ENCODE assay signal across 1 cellular context in the genomic region with DNA sequence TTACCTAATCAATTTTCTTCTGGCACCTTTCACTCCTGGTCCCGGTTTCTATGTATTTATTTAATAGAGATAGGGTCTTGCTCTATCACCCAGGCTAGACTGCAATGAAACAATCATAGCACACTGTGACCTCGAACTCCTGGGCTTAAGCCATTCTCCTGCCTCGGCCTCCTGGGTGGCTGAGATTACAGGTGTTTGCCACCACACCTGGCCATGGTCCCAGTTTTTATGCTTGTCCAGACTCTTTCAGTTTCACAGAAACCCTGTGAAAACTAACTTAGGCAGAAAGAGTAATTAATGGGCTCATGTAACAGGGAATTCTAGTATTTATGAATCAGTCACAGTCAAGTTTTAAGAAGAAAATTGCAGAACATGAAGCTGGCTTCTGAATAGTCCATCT.
TF ChIP-seq lines count a peak whose summit lies in the region.

No MANE protein-coding gene starts in this region.

TF ChIP-seq in HepG2, 621 proteins besides CTCF, POLR2A, EP300 and RAD21:
- no peak for TF ChIP-seq ZBTB20 (CRISPR knock-in tag; IDR thresholded peaks at IDR 0.05; ENCODE audit: borderline replicate concordance, low read depth)
- no peak for TF ChIP-seq ZNF768 (CRISPR knock-in tag; IDR thresholded peaks at IDR 0.05)
- no peak for TF ChIP-seq SAP130 (CRISPR knock-in tag; IDR thresholded peaks at IDR 0.05; ENCODE audit: low read depth)
- TF ChIP-seq HIC2 (CRISPR knock-in tag; IDR thresholded peaks at IDR 0.05; ENCODE audit: low read depth), result no peak
- TF ChIP-seq ZBTB40 (IDR thresholded peaks at IDR 0.05), result no peak
- no peak for TF ChIP-seq ZBTB40 (CRISPR knock-in tag; IDR thresholded peaks at IDR 0.05)
- TF ChIP-seq, protein P1, sequence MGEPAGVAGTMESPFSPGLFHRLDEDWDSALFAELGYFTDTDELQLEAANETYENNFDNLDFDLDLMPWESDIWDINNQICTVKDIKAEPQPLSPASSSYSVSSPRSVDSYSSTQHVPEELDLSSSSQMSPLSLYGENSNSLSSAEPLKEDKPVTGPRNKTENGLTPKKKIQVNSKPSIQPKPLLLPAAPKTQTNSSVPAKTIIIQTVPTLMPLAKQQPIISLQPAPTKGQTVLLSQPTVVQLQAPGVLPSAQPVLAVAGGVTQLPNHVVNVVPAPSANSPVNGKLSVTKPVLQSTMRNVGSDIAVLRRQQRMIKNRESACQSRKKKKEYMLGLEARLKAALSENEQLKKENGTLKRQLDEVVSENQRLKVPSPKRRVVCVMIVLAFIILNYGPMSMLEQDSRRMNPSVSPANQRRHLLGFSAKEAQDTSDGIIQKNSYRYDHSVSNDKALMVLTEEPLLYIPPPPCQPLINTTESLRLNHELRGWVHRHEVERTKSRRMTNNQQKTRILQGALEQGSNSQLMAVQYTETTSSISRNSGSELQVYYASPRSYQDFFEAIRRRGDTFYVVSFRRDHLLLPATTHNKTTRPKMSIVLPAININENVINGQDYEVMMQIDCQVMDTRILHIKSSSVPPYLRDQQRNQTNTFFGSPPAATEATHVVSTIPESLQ (CRISPR knock-in tag; conservative IDR thresholded peaks at IDR 0.05), result no peak
- TF ChIP-seq ZNF776 (CRISPR knock-in tag; IDR thresholded peaks at IDR 0.05), result no peak
- no peak for TF ChIP-seq BHLHE40 (IDR thresholded peaks at IDR 0.05; ENCODE audit: low read length)
- no peak for TF ChIP-seq KDM6A (CRISPR knock-in tag; IDR thresholded peaks at IDR 0.05; ENCODE audit: low read depth)
- TF ChIP-seq CEBPZ (IDR thresholded peaks at IDR 0.05; ENCODE audit: low read length), result no peak
- no peak for TF ChIP-seq ARNTL (CRISPR knock-in tag; IDR thresholded peaks at IDR 0.05)
- TF ChIP-seq, protein P2, sequence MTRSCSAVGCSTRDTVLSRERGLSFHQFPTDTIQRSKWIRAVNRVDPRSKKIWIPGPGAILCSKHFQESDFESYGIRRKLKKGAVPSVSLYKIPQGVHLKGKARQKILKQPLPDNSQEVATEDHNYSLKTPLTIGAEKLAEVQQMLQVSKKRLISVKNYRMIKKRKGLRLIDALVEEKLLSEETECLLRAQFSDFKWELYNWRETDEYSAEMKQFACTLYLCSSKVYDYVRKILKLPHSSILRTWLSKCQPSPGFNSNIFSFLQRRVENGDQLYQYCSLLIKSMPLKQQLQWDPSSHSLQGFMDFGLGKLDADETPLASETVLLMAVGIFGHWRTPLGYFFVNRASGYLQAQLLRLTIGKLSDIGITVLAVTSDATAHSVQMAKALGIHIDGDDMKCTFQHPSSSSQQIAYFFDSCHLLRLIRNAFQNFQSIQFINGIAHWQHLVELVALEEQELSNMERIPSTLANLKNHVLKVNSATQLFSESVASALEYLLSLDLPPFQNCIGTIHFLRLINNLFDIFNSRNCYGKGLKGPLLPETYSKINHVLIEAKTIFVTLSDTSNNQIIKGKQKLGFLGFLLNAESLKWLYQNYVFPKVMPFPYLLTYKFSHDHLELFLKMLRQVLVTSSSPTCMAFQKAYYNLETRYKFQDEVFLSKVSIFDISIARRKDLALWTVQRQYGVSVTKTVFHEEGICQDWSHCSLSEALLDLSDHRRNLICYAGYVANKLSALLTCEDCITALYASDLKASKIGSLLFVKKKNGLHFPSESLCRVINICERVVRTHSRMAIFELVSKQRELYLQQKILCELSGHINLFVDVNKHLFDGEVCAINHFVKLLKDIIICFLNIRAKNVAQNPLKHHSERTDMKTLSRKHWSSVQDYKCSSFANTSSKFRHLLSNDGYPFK (CRISPR knock-in tag; IDR thresholded peaks at IDR 0.05; ENCODE audit: borderline replicate concordance), result no peak
- no peak for TF ChIP-seq ZFP37 (CRISPR knock-in tag; IDR thresholded peaks at IDR 0.05; ENCODE audit: borderline replicate concordance)
- TF ChIP-seq NONO (IDR thresholded peaks at IDR 0.05), result no peak
- TF ChIP-seq NONO (CRISPR knock-in tag; conservative IDR thresholded peaks at IDR 0.05), result no peak
- no peak for TF ChIP-seq ZNF782 (CRISPR knock-in tag; IDR thresholded peaks at IDR 0.05; ENCODE audit: borderline replicate concordance)
